ENCODE assay signal across 1 cellular context in genomic region chr7:126805351-126805750, GRCh38.
TF ChIP-seq lines count a peak whose summit lies in the region.

No MANE protein-coding gene starts in this region.

TF ChIP-seq in GM23338, 12 proteins besides CTCF, POLR2A, EP300 and RAD21:
- TF ChIP-seq ZNF462 (CRISPR knock-in tag; IDR thresholded peaks at IDR 0.05) = peak; percentile 59; the same call in 1 of the 2 replicates
- TF ChIP-seq, protein P1, sequence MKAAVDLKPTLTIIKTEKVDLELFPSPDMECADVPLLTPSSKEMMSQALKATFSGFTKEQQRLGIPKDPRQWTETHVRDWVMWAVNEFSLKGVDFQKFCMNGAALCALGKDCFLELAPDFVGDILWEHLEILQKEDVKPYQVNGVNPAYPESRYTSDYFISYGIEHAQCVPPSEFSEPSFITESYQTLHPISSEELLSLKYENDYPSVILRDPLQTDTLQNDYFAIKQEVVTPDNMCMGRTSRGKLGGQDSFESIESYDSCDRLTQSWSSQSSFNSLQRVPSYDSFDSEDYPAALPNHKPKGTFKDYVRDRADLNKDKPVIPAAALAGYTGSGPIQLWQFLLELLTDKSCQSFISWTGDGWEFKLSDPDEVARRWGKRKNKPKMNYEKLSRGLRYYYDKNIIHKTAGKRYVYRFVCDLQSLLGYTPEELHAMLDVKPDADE (IDR thresholded peaks at IDR 0.05) = no peak
TF ChIP-seq in GM23338: peak in this region for 1.
